Comparison of ENCODE assay signal across 17 cellular contexts in genomic region chr3:194148383-194148782, GRCh38. TPM values are rescaled to one million over a fixed set of nuclear protein-coding genes. Genes with fewer than 3 reads are reported as not detected.
DNase-seq lines count a peak whose midpoint lies in the region; ATAC-seq and TF ChIP-seq lines count a peak whose summit lies in the region.
"Had no signal": no experiment of that assay in that cellular context is flagged by ENCODE, and none has a peak within 500 bp of the region (broad histone marks: within the 10 kb centered on the region; RNA-seq: fewer than 3 reads in every experiment).

No MANE protein-coding gene starts in this region.

- H3K27me3 ChIP-seq in IMR-90 (ENCODE audit: control insufficient read depth, insufficient read depth, low read length) (peaks cover 37% of the 10 kb centered on the region), adrenal gland (no peaks in the 10 kb centered on the region)
- H3K27me3 ChIP-seq: suprapubic skin had no signal

- H3K9me3 ChIP-seq in IMR-90 (ENCODE audit: control insufficient read depth, insufficient read depth, low read length), result no peaks in the 10 kb centered on the region
- no peaks in the 10 kb centered on the region for H3K9me3 ChIP-seq in adrenal gland (replicated peaks in 1 of 3)
- H3K9me3 ChIP-seq: suprapubic skin had no signal

- no peak overlapping the region for H3K18ac ChIP-seq in IMR-90 (ENCODE audit: low read depth, low read length)

- no peak overlapping the region for H3K56ac ChIP-seq in IMR-90 (ENCODE audit: extremely low read depth, insufficient read depth, low read length)

- no peak for TF ChIP-seq RAD21 in IMR-90 (IDR thresholded peaks at IDR 0.05; ENCODE audit: low read length)

- no peak overlapping the region for H2AFZ ChIP-seq in IMR-90 (replicated peaks; ENCODE audit: low read length, poor library complexity)

- no peak overlapping the region for H2BK20ac ChIP-seq in IMR-90 (ENCODE audit: low read depth, low read length)

- no peak overlapping the region for H3K27ac Mint-ChIP-seq in activated T-cell treated with anti-CD3 and anti-CD28 coated beads, Interleukin-2, amount 50 U/mL, for 72 hours
- H3K27ac Mint-ChIP-seq: activated CD8-positive, alpha-beta T cell treated with anti-CD3 and anti-CD28 coated beads, Interleukin-2, amount 10 ng/mL, durations not matched to agents 7 days and 5 days; activated naive CD8-positive, alpha-beta T cell treated with anti-CD3 and anti-CD28 coated beads for 36 hours; CD4-positive, CD25-positive, alpha-beta regulatory T cell had no signal

- no peak overlapping the region for H3K23ac ChIP-seq in IMR-90 (ENCODE audit: low read depth, low read length)

- in situ Hi-C loops in IMR-90 (cut with MboI; ENCODE audit: low sequenced_read_pairs), result no loop called here

- DNase-seq in IMR-90 (peak; percentile 34), adrenal gland (peak in 6 of 7 donors; percentile 64 to 84 (median 68)), kidney glomerular epithelial cell (lab: John Stamatoyannopoulos, UW) (peak; percentile 6), pulmonary artery endothelial cell (ENCODE audit: low read depth, low spot score) (peak; percentile 51), GM10266 (ENCODE audit: extremely low spot score) (no peak)
- no peak for DNase-seq in activated T-cell treated with anti-CD3 and anti-CD28 coated beads, Interleukin-2, amount 50 U/mL, for 72 hours
- no peak for DNase-seq in activated CD8-positive, alpha-beta memory T cell treated with anti-CD3 and anti-CD28 coated beads, Interleukin-2, amount 50 U/mL, for 48 hours
- no peak for DNase-seq in activated effector memory CD4-positive, alpha-beta T cell treated with anti-CD3 and anti-CD28 coated beads, Interleukin-2, amount 50 U/mL, for 16 hours
- DNase-seq: activated CD8-positive, alpha-beta T cell treated with anti-CD3 and anti-CD28 coated beads, Interleukin-2, amount 10 ng/mL, durations not matched to agents 7 days and 5 days; activated naive CD8-positive, alpha-beta T cell treated with anti-CD3 and anti-CD28 coated beads for 36 hours; CD4-positive, CD25-positive, alpha-beta regulatory T cell; H7; naive B cell; NCI-H1092 treated with DMSO at 0.1 percent for 48 hours; NCI-H510A treated with DMSO at 0.1 percent for 48 hours had no signal

- intact Hi-C loops in IMR-90 (cut with micrococcal nuclease), result no loop called here
- intact Hi-C loops in adrenal gland (cut with DNase I), result no loop called here

- no peaks in the 10 kb centered on the region for H3K79me1 ChIP-seq in IMR-90 (ENCODE audit: low read depth in 1 of 2, low read length in 2 of 2)

- H3K14ac ChIP-seq in IMR-90 (replicated peaks; ENCODE audit: low read depth, low read length), result no peak overlapping the region

- H3K9me3 Mint-ChIP-seq in activated T-cell treated with anti-CD3 and anti-CD28 coated beads, Interleukin-2, amount 50 U/mL, for 72 hours, result peaks cover 0 to 3% of the 10 kb centered on the region in 2 donors
- H3K9me3 Mint-ChIP-seq: activated naive CD8-positive, alpha-beta T cell treated with anti-CD3 and anti-CD28 coated beads for 36 hours; naive B cell had no signal

- no peak overlapping the region for H2AK5ac ChIP-seq in IMR-90 (ENCODE audit: low read depth, low read length)

- peaks cover 5% of the 10 kb centered on the region for H3K27me3 Mint-ChIP-seq in activated T-cell treated with anti-CD3 and anti-CD28 coated beads, Interleukin-2, amount 50 U/mL, for 72 hours (ENCODE audit: low read depth)

- POLR2A ChIA-PET in IMR-90 (lab: Charles Lee; ENCODE audit: unreplicated experiment), result no interaction called here

- no peak overlapping the region for H3K4me2 ChIP-seq in IMR-90 (ENCODE audit: low read depth, low read length)

- H2BK120ac ChIP-seq in IMR-90 (ENCODE audit: low read depth, low read length), result no peak overlapping the region

- H3K9ac ChIP-seq in IMR-90 (ENCODE audit: low read depth, low read length), result no peak overlapping the region

- H3K4me1 ChIP-seq in IMR-90 (ENCODE audit: control insufficient read depth, insufficient read depth, low read length) (peaks cover 2% of the 10 kb centered on the region; the same call in 1 of the 2 replicates), adrenal gland (replicated peaks in 1 of 2) (peaks cover 0 to 10% of the 10 kb centered on the region in 2 donors)

- CTCF ChIA-PET in IMR-90 (lab: Yijun Ruan, JAX), result interaction anchor here (0.6 to 1.3 kb wide), 2 partner anchors 10 to 1107 kb away, joined by 3 to 4 read pairs; no protein-coding TSS in a partner anchor

- H3K9me1 ChIP-seq in IMR-90 (ENCODE audit: insufficient read depth, low read length), result no peaks in the 10 kb centered on the region; the same call in 1 of the 2 replicates

- H4K91ac ChIP-seq in IMR-90 (ENCODE audit: insufficient read depth, low read depth, low read length), result no peak overlapping the region

- no peak overlapping the region for H2BK5ac ChIP-seq in IMR-90 (ENCODE audit: low read depth, low read length, poor library complexity, severe bottlenecking)

- WGBS in IMR-90 (ENCODE audit: extremely low coverage in 2 of 2, insufficient read length in 1 of 2), 2 experiments, result 28% methylated on average over 3 of the region's 7 CpGs; no CpG with 5 or more reads in 1 of the 2 experiments
- 54 to 66% (median 57%) methylated on average over 7 of the region's 7 CpGs for WGBS in adrenal gland, 4 donors

- H4K8ac ChIP-seq in IMR-90 (ENCODE audit: low read depth in 2 of 2, low read length in 2 of 2), result no peak overlapping the region

- no peak overlapping the region for H3K4me3 Mint-ChIP-seq in activated T-cell treated with anti-CD3 and anti-CD28 coated beads, Interleukin-2, amount 50 U/mL, for 72 hours
- H3K4me3 Mint-ChIP-seq: activated CD8-positive, alpha-beta T cell treated with anti-CD3 and anti-CD28 coated beads, Interleukin-2, amount 10 ng/mL, durations not matched to agents 7 days and 5 days; activated naive CD8-positive, alpha-beta T cell treated with anti-CD3 and anti-CD28 coated beads for 36 hours; CD4-positive, CD25-positive, alpha-beta regulatory T cell had no signal

- H4K5ac ChIP-seq in IMR-90 (ENCODE audit: low read depth, low read length), result no peak overlapping the region

- H3K27ac ChIP-seq in IMR-90 (ENCODE audit: insufficient read depth, low read length), result no peak overlapping the region
- no peak overlapping the region for H3K27ac ChIP-seq in adrenal gland
- H3K27ac ChIP-seq: coronary artery, suprapubic skin had no signal

- BruUV-seq in IMR-90 (replicated peaks; lab: Mats Ljungman, UMichigan), result no TSS peak

- H3K4me3 ChIP-seq in IMR-90 (ENCODE audit: insufficient read depth, low read depth, low read length), result no peak overlapping the region
- no peak overlapping the region for H3K4me3 ChIP-seq in adrenal gland
- H3K4me3 ChIP-seq: coronary artery, suprapubic skin had no signal

- TF ChIP-seq POLR2A in IMR-90 (IDR thresholded peaks at IDR 0.05; ENCODE audit: low read depth, low read length), result no peak
- no peak for TF ChIP-seq POLR2A in adrenal gland (IDR thresholded peaks at IDR 0.05)

- no peak overlapping the region for H2BK15ac ChIP-seq in IMR-90 (ENCODE audit: low read depth, low read length)

- H4K20me1 ChIP-seq in IMR-90 (ENCODE audit: insufficient read depth, low read length), result no peaks in the 10 kb centered on the region

- H3K36me3 ChIP-seq in IMR-90 (ENCODE audit: control insufficient read depth, insufficient read depth, low read length) (no peaks in the 10 kb centered on the region), adrenal gland (replicated peaks in 1 of 2) (no peaks in the 10 kb centered on the region)
- H3K36me3 ChIP-seq: suprapubic skin had no signal

- no peak for TF ChIP-seq CTCF in IMR-90 (conservative IDR thresholded peaks at IDR 0.05; ENCODE audit: low read depth, low read length)
- TF ChIP-seq CTCF in adrenal gland (IDR thresholded peaks at IDR 0.05), result no peak
- no peak for TF ChIP-seq CTCF in GM10266 (IDR thresholded peaks at IDR 0.05; ENCODE audit: control insufficient read depth, insufficient read depth, low read depth, missing control alignments)

- H3K4me1 Mint-ChIP-seq in activated T-cell treated with anti-CD3 and anti-CD28 coated beads, Interleukin-2, amount 50 U/mL, for 72 hours (ENCODE audit: low read depth), result no peaks in the 10 kb centered on the region
- H3K4me1 Mint-ChIP-seq: naive B cell had no signal

- dilution Hi-C loops in IMR-90 (cut with HindIII; ENCODE audit: low sequenced_read_pairs, unreplicated experiment), result no loop called here

- H3K36me3 Mint-ChIP-seq in activated T-cell treated with anti-CD3 and anti-CD28 coated beads, Interleukin-2, amount 50 U/mL, for 72 hours (ENCODE audit: insufficient read depth in 2 of 2), result no peaks in the 10 kb centered on the region
- H3K36me3 Mint-ChIP-seq: activated naive CD8-positive, alpha-beta T cell treated with anti-CD3 and anti-CD28 coated beads for 36 hours; CD4-positive, CD25-positive, alpha-beta regulatory T cell had no signal

- H3K4ac ChIP-seq in IMR-90 (ENCODE audit: low read depth, low read length), result no peak overlapping the region

- ATAC-seq in IMR-90 (ENCODE audit: low read depth), result peak; percentile 29; the same call in 1 of the 2 replicates
- no peak for ATAC-seq in activated T-cell treated with anti-CD3 and anti-CD28 coated beads, Interleukin-2, amount 50 U/mL, for 72 hours (replicated peaks in 1 of 2)
- ATAC-seq: activated CD8-positive, alpha-beta T cell treated with anti-CD3 and anti-CD28 coated beads, Interleukin-2, amount 10 ng/mL, durations not matched to agents 7 days and 5 days had no signal

- H2AK9ac ChIP-seq in IMR-90 (replicated peaks; ENCODE audit: low read depth, low read length, poor library complexity), result no peak overlapping the region

TF ChIP-seq in IMR-90, 13 proteins besides CTCF, POLR2A, EP300 and RAD21 (continues in another document):
- no peak for TF ChIP-seq USF2 (IDR thresholded peaks at IDR 0.05; ENCODE audit: low read depth, low read length)
- no peak for TF ChIP-seq FOS (IDR thresholded peaks at IDR 0.05; ENCODE audit: low read depth, low read length)

RNA-seq across cellular contexts. Expression of gene HES1, which starts 12.4 kb away (rescaled TPM):
- 3.6 and 8.3 TPM in 2 replicates for total RNA-seq in IMR-90 (2012; rRNA removed)
- polyA plus RNA-seq in IMR-90 (2012; rRNA removed), result 6.7 and 30.8 TPM in 2 replicates
- 47.0 and 52.5 TPM in 2 replicates for polyA plus RNA-seq in IMR-90 (2012; cell fraction: cytosol; rRNA removed)
- 171 and 213 TPM in 2 replicates for polyA plus RNA-seq in IMR-90 (2012; cell fraction: nucleus; rRNA removed; ENCODE audit: low replicate concordance)
- 10 to 100 TPM; 22.8 to 59.3 (median 38.8) TPM for total RNA-seq in adrenal gland
- polyA plus RNA-seq in adrenal gland, result 10 to 100 TPM; 14.3 to 34.3 (median 34.2) TPM
- total RNA-seq in pulmonary artery endothelial cell, result 18.9 and 23.8 TPM in 2 replicates
- total RNA-seq in activated T-cell treated with anti-CD3 and anti-CD28 coated beads, Interleukin-2, amount 50 U/mL, for 72 hours, result under 1 TPM; 0.81 to 0.91 TPM
- total RNA-seq: activated CD8-positive, alpha-beta T cell treated with anti-CD3 and anti-CD28 coated beads, Interleukin-2, amount 10 ng/mL, durations not matched to agents 7 days and 5 days had no signal

Comparison
In these comparisons a context has a peak if more than half of its experiments do, and no peak if none do; other contexts are left out.
1. DNase-seq: peak in IMR-90 (single experiment), adrenal gland (6 of 7), kidney glomerular epithelial cell (single experiment) and pulmonary artery endothelial cell (single experiment); none in GM10266 (single experiment), activated T-cell treated with anti-CD3 and anti-CD28 coated beads, Interleukin-2, amount 50 U/mL, for 72 hours (0 of 2), activated CD8-positive, alpha-beta memory T cell treated with anti-CD3 and anti-CD28 coated beads, Interleukin-2, amount 50 U/mL, for 48 hours (single experiment) and activated effector memory CD4-positive, alpha-beta T cell treated with anti-CD3 and anti-CD28 coated beads, Interleukin-2, amount 50 U/mL, for 16 hours (single experiment).